8 cellular contexts compared by ENCODE assay signal in genomic region chr13:71320452-71320851, GRCh38.
DNase-seq lines count a peak whose midpoint lies in the region; ATAC-seq, FAIRE-seq and TF ChIP-seq lines count a peak whose summit lies in the region.

No MANE protein-coding gene starts in this region.

- WGBS in A549 (ENCODE audit: missing lambda C conversion rate), result 0% methylated on average over 1 of the region's 1 CpG
- 73 to 81% methylated on average over 1 of the region's 1 CpG for WGBS in lower leg skin, 2 donors

- dilution Hi-C loops in endothelial cell of umbilical vein (cut with MboI; ENCODE audit: extremely low pct_ligation_motif_present, low sequenced_read_pairs), result no loop called here

- POLR2A ChIA-PET in A549 (lab: Yijun Ruan, JAX) (no interaction called here), endothelial cell of umbilical vein (lab: Charles Lee) (no interaction called here)

- DNase-seq in A549 (ENCODE audit: low read depth in 1 of 2, low spot score in 1 of 2) (peak in 1 of 2 experiments; percentile 17), NCI-H526 treated with DMSO at 0.1 percent for 48 hours (lab: John Stamatoyannopoulos, UW) (peak; percentile 28), endothelial cell of umbilical vein (ENCODE audit: low read depth, low spot score) (peak; percentile 31), lower leg skin (ENCODE audit: low spot score in 2 of 2) (no peak), OCI-M2 (lab: John Stamatoyannopoulos, UW; ENCODE audit: unreplicated experiment) (no peak)
- DNase-seq in NK-92 treated with Interleukin-12 subunit alpha and Interleukin-12 subunit beta, amount 100 ng/mL, for 24 hours (lab: John Stamatoyannopoulos, UW), result no peak
- DNase-seq in stimulated activated CD4-positive, alpha-beta T cell treated with anti-CD3 and anti-CD28 coated beads, Interleukin-2, amount 100 ng/mL, for 24 hours, result no peak

- H3K27ac ChIP-seq in A549 (no peak overlapping the region), endothelial cell of umbilical vein (ENCODE audit: insufficient read depth, low read depth, low read length) (no peak overlapping the region)

- no peak for TF ChIP-seq EP300 in A549 (IDR thresholded peaks at IDR 0.05)

- CTCF ChIA-PET in A549 (lab: Yijun Ruan, JAX), result no interaction called here
- CTCF ChIA-PET in endothelial cell of umbilical vein (lab: Charles Lee), result interaction anchor here (0.7 to 5.9 kb wide), 14 partner anchors 11 to 1246 kb away, joined by 3 to 76 read pairs (median 4); no protein-coding TSS in a partner anchor

- BruUV-seq in endothelial cell of umbilical vein (replicated peaks; lab: Mats Ljungman, UMichigan), result no TSS peak

- TF ChIP-seq RAD21 in A549 (conservative IDR thresholded peaks at IDR 0.05 in 1 of 2, IDR thresholded peaks at IDR 0.05 in 1 of 2), result peak; percentile 20 to 42; a peak in 2 of 5 replicates

- H3K9ac ChIP-seq in endothelial cell of umbilical vein (replicated peaks; ENCODE audit: extremely low read depth, insufficient read depth, low read length), result no peak overlapping the region

- no peak overlapping the region for H3K4me3 ChIP-seq in A549
- H3K4me3 ChIP-seq in endothelial cell of umbilical vein (replicated peaks in 1 of 3; ENCODE audit: insufficient read depth in 1 of 3, low read depth in 1 of 3, low read length in 3 of 3), result no peak overlapping the region
- H3K4me3 ChIP-seq in lower leg skin (ENCODE audit: low read depth, poor library complexity, severe bottlenecking), result no peak overlapping the region

- no peaks in the 10 kb centered on the region for H3K9me1 ChIP-seq in endothelial cell of umbilical vein (replicated peaks; ENCODE audit: control insufficient read depth, extremely low read depth, insufficient read depth, low read length)

- FAIRE-seq in A549 (lab: Jason Lieb, UNC) (no peak), endothelial cell of umbilical vein (lab: Jason Lieb, UNC) (peak; percentile 37)

- H3K36me3 ChIP-seq in endothelial cell of umbilical vein (ENCODE audit: control insufficient read depth in 2 of 2, extremely low read depth in 1 of 2, insufficient read depth in 2 of 2, low read length in 2 of 2), result no peaks in the 10 kb centered on the region

- intact Hi-C loops in endothelial cell of umbilical vein (cut with micrococcal nuclease) (loop anchor here (1.0 to 5.0 kb wide), 6 partner anchors 157 to 936 kb away; no protein-coding TSS in a partner anchor), lower leg skin (cut with DNase I; ENCODE audit: low total_unique reads) (no loop called here)

- ATAC-seq in A549 (0 out of 6 replicates have a peak, but pooled peaks of 1 of the 2 experiments have one; percentile 23), GM18909 (IDR thresholded peaks at IDR 0.05; ENCODE audit: poor library complexity, unreplicated experiment) (peak; percentile 54)

- no peaks in the 10 kb centered on the region for H3K79me2 ChIP-seq in endothelial cell of umbilical vein (ENCODE audit: control insufficient read depth, insufficient read depth, low read length)

- no peak for TF ChIP-seq CTCF in A549 (IDR thresholded peaks at IDR 0.05)
- peak; percentile 18 to 49 for TF ChIP-seq CTCF in endothelial cell of umbilical vein (IDR thresholded peaks at IDR 0.05; ENCODE audit: extremely low read depth in 1 of 2, insufficient read depth in 1 of 2, low read depth in 1 of 2, low read length in 2 of 2)
- no peak for TF ChIP-seq CTCF in lower leg skin (IDR thresholded peaks at IDR 0.05)

- H3K9me3 ChIP-seq in A549 (no peaks in the 10 kb centered on the region), endothelial cell of umbilical vein (replicated peaks; ENCODE audit: control insufficient read depth, insufficient read depth, low read length) (no peaks in the 10 kb centered on the region)

- TF ChIP-seq POLR2A in A549 (IDR thresholded peaks at IDR 0.05; ENCODE audit: low read length) (no peak), endothelial cell of umbilical vein (IDR thresholded peaks at IDR 0.05; ENCODE audit: low read depth, low read length) (no peak), lower leg skin (IDR thresholded peaks at IDR 0.05) (no peak)

- no peak overlapping the region for H2AFZ ChIP-seq in endothelial cell of umbilical vein (ENCODE audit: low read depth, low read length)

- H3K4me2 ChIP-seq in A549 (no peak overlapping the region), endothelial cell of umbilical vein (ENCODE audit: insufficient read depth, low read length) (no peak overlapping the region)

- H3K4me1 ChIP-seq in A549, result no peaks in the 10 kb centered on the region
- no peaks in the 10 kb centered on the region for H3K4me1 ChIP-seq in endothelial cell of umbilical vein (ENCODE audit: control insufficient read depth, extremely low read depth, insufficient read depth, low read length)

- no peaks in the 10 kb centered on the region for H3K27me3 ChIP-seq in endothelial cell of umbilical vein (ENCODE audit: control insufficient read depth in 2 of 2, insufficient read depth in 2 of 2, low read length in 2 of 2)

- H4K20me1 ChIP-seq in endothelial cell of umbilical vein (replicated peaks; ENCODE audit: control insufficient read depth, extremely low read depth, insufficient read depth, low read length), result no peaks in the 10 kb centered on the region

TF ChIP-seq in A549, 52 proteins besides CTCF, POLR2A, EP300 and RAD21:
- TF ChIP-seq TFCP2L1 (CRISPR knock-in tag; IDR thresholded peaks at IDR 0.05) (no peak), HOXB13 (CRISPR knock-in tag; IDR thresholded peaks at IDR 0.05; ENCODE audit: low read depth) (no peak), ZNF302 (CRISPR knock-in tag; IDR thresholded peaks at IDR 0.05) (no peak), MAFK (IDR thresholded peaks at IDR 0.05; ENCODE audit: partially characterized antibody) (peak; percentile 9)

TF ChIP-seq in endothelial cell of umbilical vein, 7 proteins besides CTCF, POLR2A, EP300 and RAD21:
- TF ChIP-seq POLR2AphosphoS5 (IDR thresholded peaks at IDR 0.05; ENCODE audit: insufficient read depth, low read depth, low read length), result no peak
- TF ChIP-seq JUN (IDR thresholded peaks at IDR 0.05; ENCODE audit: borderline replicate concordance, insufficient read depth, insufficient read length, low read depth), result no peak
- no peak for TF ChIP-seq MYC (IDR thresholded peaks at IDR 0.05; ENCODE audit: low read depth, low read length)
- no peak for TF ChIP-seq EZH2 (IDR thresholded peaks at IDR 0.05; ENCODE audit: borderline replicate concordance, low read depth, low read length, severe bottlenecking)
- TF ChIP-seq FOS (IDR thresholded peaks at IDR 0.05; ENCODE audit: borderline replicate concordance, insufficient read depth, low read length), result no peak
- no peak for TF ChIP-seq GATA2 (IDR thresholded peaks at IDR 0.05; ENCODE audit: insufficient read depth, insufficient read length, low read depth, low read length)
- no peak for TF ChIP-seq MAX (IDR thresholded peaks at IDR 0.05; ENCODE audit: insufficient read depth, insufficient read length)
TF ChIP-seq in endothelial cell of umbilical vein: peak in this region for 0.

Comparison
In these comparisons a context has a peak if more than half of its experiments do, and no peak if none do; other contexts are left out.
1. DNase-seq: peak in NCI-H526 treated with DMSO at 0.1 percent for 48 hours (single experiment) and endothelial cell of umbilical vein (single experiment); none in lower leg skin (0 of 2), OCI-M2 (single experiment), NK-92 treated with Interleukin-12 subunit alpha and Interleukin-12 subunit beta, amount 100 ng/mL, for 24 hours (single experiment) and stimulated activated CD4-positive, alpha-beta T cell treated with anti-CD3 and anti-CD28 coated beads, Interleukin-2, amount 100 ng/mL, for 24 hours (0 of 2).
2. CTCF ChIP-seq: peak in endothelial cell of umbilical vein (2 of 2); none in A549 (single experiment) and lower leg skin (0 of 3).